In genomic region chr2:62521061-62521460, GRCh38 we compare ENCODE assay signal across 1 cellular context. TPM values are rescaled to one million over a fixed set of nuclear protein-coding genes. Genes with fewer than 3 reads are reported as not detected.
"Had no signal": no experiment of that assay in that cellular context is flagged by ENCODE, and none has a peak within 500 bp of the region (broad histone marks: within the 10 kb centered on the region; RNA-seq: fewer than 3 reads in every experiment).

No MANE protein-coding gene starts in this region.

RNA-seq across cellular contexts. Expression of gene TMEM17, which starts 15.1 kb away (rescaled TPM):
- polyA plus RNA-seq: IgD-negative memory B cell had no signal
